ENCODE assay signal across 8 cellular contexts in the genomic region with DNA sequence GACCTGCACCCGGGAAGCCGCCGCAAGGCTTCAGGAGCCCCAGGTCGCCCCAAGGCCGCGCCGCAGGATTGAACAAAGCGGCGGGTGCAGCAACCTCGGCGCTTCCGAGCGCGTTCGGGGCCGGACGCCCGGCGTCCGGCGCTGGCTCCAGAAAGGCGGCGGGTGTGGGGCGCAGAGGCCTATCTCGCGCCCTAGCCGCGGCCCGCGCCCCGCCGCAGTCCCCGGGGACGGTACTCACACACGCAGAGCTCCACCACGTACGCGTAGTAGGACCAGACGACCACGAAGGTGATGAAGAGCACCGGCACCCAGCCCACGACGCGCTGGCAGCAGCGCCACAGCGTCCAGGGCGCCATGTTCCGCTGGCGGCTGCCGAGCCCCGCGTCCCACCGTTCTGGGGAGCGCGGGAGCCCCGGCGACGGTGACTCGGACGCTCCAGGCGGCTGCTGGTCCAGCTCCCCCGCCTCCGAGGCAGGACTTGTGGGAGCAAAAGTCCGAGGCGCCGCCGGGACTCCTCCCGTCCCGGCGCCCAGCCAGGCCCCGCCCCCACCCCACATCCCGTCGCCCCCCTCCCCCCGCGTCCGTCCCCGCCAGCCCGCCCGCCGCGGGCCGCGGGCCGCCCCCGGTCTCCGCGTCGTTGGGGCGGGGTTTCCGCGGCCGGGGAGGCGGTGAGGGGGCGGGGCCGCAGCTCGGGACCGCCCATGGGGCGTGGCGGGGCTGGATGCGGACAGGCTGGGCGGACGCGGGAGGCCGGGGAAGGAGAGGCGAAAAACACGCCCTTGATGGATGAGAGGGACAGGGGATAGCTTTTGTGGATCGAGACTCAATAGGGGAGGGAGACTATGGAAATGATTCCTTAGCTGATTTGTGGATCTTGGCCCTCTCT. TPM values are rescaled to one million over a fixed set of nuclear protein-coding genes. Genes with fewer than 3 reads are reported as not detected.
DNase-seq lines count a peak whose midpoint lies in the region; ATAC-seq and TF ChIP-seq lines count a peak whose summit lies in the region.

A gene with protein sequence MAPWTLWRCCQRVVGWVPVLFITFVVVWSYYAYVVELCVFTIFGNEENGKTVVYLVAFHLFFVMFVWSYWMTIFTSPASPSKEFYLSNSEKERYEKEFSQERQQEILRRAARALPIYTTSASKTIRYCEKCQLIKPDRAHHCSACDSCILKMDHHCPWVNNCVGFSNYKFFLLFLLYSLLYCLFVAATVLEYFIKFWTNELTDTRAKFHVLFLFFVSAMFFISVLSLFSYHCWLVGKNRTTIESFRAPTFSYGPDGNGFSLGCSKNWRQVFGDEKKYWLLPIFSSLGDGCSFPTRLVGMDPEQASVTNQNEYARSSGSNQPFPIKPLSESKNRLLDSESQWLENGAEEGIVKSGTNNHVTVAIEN (minus strand): TSS at position 488 of the 886 bp plus-strand sequence. CDS start 132 bp downstream, at position 356.

- H3K27ac ChIP-seq in HL-60 (replicated peaks), result peak within 1 kb of the TSS; percentile 81
- peak within 1 kb of the TSS; percentile 66 for H3K27ac ChIP-seq in OCI-LY1 (ENCODE audit: low read depth, low read length, poor library complexity, severe bottlenecking)

- peaks cover 46% of the 10 kb centered on the region for H3K79me2 ChIP-seq in OCI-LY1 (ENCODE audit: insufficient read depth, low read length)

- no peaks in the 10 kb centered on the region for H4K20me1 ChIP-seq in OCI-LY1 (ENCODE audit: insufficient read depth, low read length)

- H2AFZ ChIP-seq in OCI-LY1 (ENCODE audit: low read length), result peak within 1 kb of the TSS; percentile 99; the same call in 1 of the 2 replicates

- H3K4me3 ChIP-seq in HL-60 (replicated peaks; ENCODE audit: insufficient read depth, low read length) (peak within 1 kb of the TSS; percentile 92), OCI-LY1 (ENCODE audit: low read depth, low read length, poor library complexity, severe bottlenecking) (peak within 1 kb of the TSS; percentile 95), mononuclear cell (ENCODE audit: low read length) (peak within 1 kb of the TSS; percentile 99)

- H3K9me3 ChIP-seq in OCI-LY1 (ENCODE audit: low read length) (no peaks in the 10 kb centered on the region), mononuclear cell (ENCODE audit: low read depth, low read length) (no peaks in the 10 kb centered on the region)

- H3F3A ChIP-seq in OCI-LY1 (ENCODE audit: insufficient read depth, low read length), result no peaks in the 10 kb centered on the region

- peak within 1 kb of the TSS; percentile 92 for H3K4me2 ChIP-seq in OCI-LY1 (ENCODE audit: low read length)

- H3K36me3 ChIP-seq in OCI-LY1 (ENCODE audit: insufficient read depth, low read length), result no peaks in the 10 kb centered on the region; the same call in 1 of the 2 replicates

- peak within 1 kb of the TSS; percentile 91 for H3K9ac ChIP-seq in OCI-LY1 (ENCODE audit: low read length)

- DNase-seq in CMK (ENCODE audit: low read depth) (peak; percentile 35), HL-60 (ENCODE audit: low read depth in 1 of 2, low spot score in 1 of 2) (peak; percentile 52 to 82), activated T-cell treated with anti-CD3 and anti-CD28 coated beads for 24 hours (ENCODE audit: low read depth) (peak; percentile 89), epidermal melanocyte (ENCODE audit: insufficient read length, low spot score) (peak; percentile 75)
- DNase-seq in stimulated activated CD8-positive, alpha-beta memory T cell treated with anti-CD3 and anti-CD28 coated beads, Interleukin-4, amount 100 ng/mL, for 1 hour (ENCODE audit: low read depth in 2 of 2, low spot score in 1 of 2), result peak; percentile 79 to 86

- no peaks in the 10 kb centered on the region for H3K9me2 ChIP-seq in OCI-LY1 (ENCODE audit: low read depth, low read length)

- H3K27me3 ChIP-seq in HL-60 (ENCODE audit: insufficient read depth, poor library complexity, severe bottlenecking) (no peaks in the 10 kb centered on the region), OCI-LY1 (ENCODE audit: insufficient read depth, low read length) (no peaks in the 10 kb centered on the region), mononuclear cell (ENCODE audit: insufficient read depth, low read length) (no peaks in the 10 kb centered on the region)

- ATAC-seq in GM19452 (IDR thresholded peaks at IDR 0.05; ENCODE audit: unreplicated experiment), result peak; percentile 88

- TF ChIP-seq CTCF in HL-60 (IDR thresholded peaks at IDR 0.05; ENCODE audit: insufficient read depth, low read length), result no peak
- no peak for TF ChIP-seq CTCF in OCI-LY1 (IDR thresholded peaks at IDR 0.05; ENCODE audit: low read length)

- H3K4me1 ChIP-seq in OCI-LY1 (ENCODE audit: insufficient read depth, low read length, severe bottlenecking) (peaks cover 23% of the 10 kb centered on the region), mononuclear cell (ENCODE audit: insufficient read depth, low read length) (peaks cover 35% of the 10 kb centered on the region)

RNA-seq across cellular contexts. Expression of the gene that starts here (rescaled TPM):
- total RNA-seq in mononuclear cell, result 171 TPM

Comparison
In these comparisons a context has a peak if more than half of its experiments do, and no peak if none do; other contexts are left out.
1. Peak in every context shown above with its lines: DNase-seq, ATAC-seq, H3K4me3 ChIP-seq and H3K27ac ChIP-seq.
2. DNase-seq: peak in every context shown above with its lines; median percentile 89 in activated T-cell treated with anti-CD3 and anti-CD28 coated beads for 24 hours; 82 in stimulated activated CD8-positive, alpha-beta memory T cell treated with anti-CD3 and anti-CD28 coated beads, Interleukin-4, amount 100 ng/mL, for 1 hour; 75 in epidermal melanocyte; 67 in HL-60; 35 in CMK.